21 cellular contexts compared by ENCODE assay signal in genomic region chrX:12378263-12378662, GRCh38.
"Had no signal": no experiment of that assay in that cellular context is flagged by ENCODE, and none has a peak within 500 bp of the region (broad histone marks: within the 10 kb centered on the region; RNA-seq: fewer than 3 reads in every experiment).

No MANE protein-coding gene starts in this region.

- ATAC-seq: heart left ventricle, lower lobe of right lung, natural killer cell had no signal

- FAIRE-seq: endothelial cell of umbilical vein had no signal

- H3K4me1 ChIP-seq: heart left ventricle, left ventricle myocardium inferior, lower lobe of right lung, stomach, transverse colon had no signal

- H3K27ac ChIP-seq: coronary artery, heart left ventricle, left ventricle myocardium inferior, lower lobe of right lung, skin epidermis, stomach, thoracic aorta, transverse colon had no signal

- DNase-seq: effector CD4-positive, alpha-beta T cell; endodermal cell; erythroblast; foreskin melanocyte; heart left ventricle; hippocampal formation; kidney glomerular epithelial cell; left ventricle myocardium inferior; lower lobe of right lung; natural killer cell; posterior cingulate gyrus; sigmoid colon; stimulated activated CD4-positive, alpha-beta T cell treated with anti-CD3 and anti-CD28 coated beads, Interleukin-2, amount 100 ng/mL, for 24 hours; stimulated activated naive CD4-positive, alpha-beta T cell; stomach; substantia nigra; transverse colon had no signal

- H3K36me3 ChIP-seq: heart left ventricle, left ventricle myocardium inferior, lower lobe of right lung, sigmoid colon, stomach, thoracic aorta, transverse colon had no signal

- H3K4me3 ChIP-seq: coronary artery, heart left ventricle, left ventricle myocardium inferior, lower lobe of right lung, sigmoid colon, skin epidermis, stomach, thoracic aorta, transverse colon had no signal

- H3K27me3 ChIP-seq: sigmoid colon, transverse colon had no signal
